ENCODE assay signal across 17 cellular contexts in the genomic region with DNA sequence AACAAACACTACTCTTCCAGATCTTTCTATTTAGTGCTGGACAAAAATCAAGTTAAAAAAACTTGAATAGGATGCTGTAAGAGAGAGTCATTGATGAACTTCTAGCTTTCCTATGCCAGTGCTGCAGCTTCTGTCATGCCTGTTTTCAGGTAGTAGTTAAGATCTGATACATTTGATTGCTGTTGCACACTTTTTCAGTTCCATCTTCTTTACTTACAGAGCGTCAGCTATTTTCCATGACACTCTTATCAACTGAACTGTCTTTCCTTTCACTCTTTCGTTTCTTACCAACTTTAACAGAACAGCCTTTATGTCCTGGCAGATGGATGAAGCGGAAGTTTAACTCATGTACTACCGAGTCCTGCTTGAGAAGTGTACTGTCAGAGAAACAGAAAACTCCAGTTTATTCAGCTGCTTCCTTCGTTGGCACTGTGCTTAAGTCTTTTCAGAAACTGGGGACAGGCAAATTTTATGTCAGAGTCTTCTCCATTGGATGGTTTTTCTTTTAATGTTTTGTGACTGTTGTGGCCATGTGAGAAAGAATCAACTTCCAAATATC.
"Had no signal": no experiment of that assay in that cellular context is flagged by ENCODE, and none has a peak within 500 bp of the region (broad histone marks: within the 10 kb centered on the region; RNA-seq: fewer than 3 reads in every experiment).

No MANE protein-coding gene starts in this region.

- H3K27ac ChIP-seq: brain microvascular endothelial cell, epithelial cell of prostate, gastrocnemius medialis, heart left ventricle, lower lobe of right lung, pancreas, thoracic aorta had no signal

- ATAC-seq: activated CD8-positive, alpha-beta T cell treated with anti-CD3 and anti-CD28 coated beads for 36 hours; gastrocnemius medialis; heart left ventricle; left cardiac atrium; lower lobe of right lung; pancreas; sciatic nerve had no signal

- H3K27ac Mint-ChIP-seq: activated CD8-positive, alpha-beta T cell treated with anti-CD3 and anti-CD28 coated beads for 36 hours; dendritic cell treated with granulocyte-macrophage colony-stimulating factor and Interleukin-4, amounts not matched to agents 40 ng/mL and 50 ng/mL, for 4 days; mesothelial cell of epicardium; WTC11 had no signal

- H3K27me3 Mint-ChIP-seq: activated CD8-positive, alpha-beta T cell treated with anti-CD3 and anti-CD28 coated beads for 36 hours had no signal

- H3K9me3 Mint-ChIP-seq: activated CD8-positive, alpha-beta T cell treated with anti-CD3 and anti-CD28 coated beads for 36 hours; dendritic cell treated with granulocyte-macrophage colony-stimulating factor and Interleukin-4, amounts not matched to agents 40 ng/mL and 50 ng/mL, for 4 days; mesothelial cell of epicardium; WTC11 had no signal

- DNase-seq: activated CD4-positive, alpha-beta T cell treated with anti-CD3 and anti-CD28 coated beads for 48 hours; activated CD8-positive, alpha-beta T cell treated with anti-CD3 and anti-CD28 coated beads for 36 hours; activated naive CD4-positive, alpha-beta T cell treated with Interleukin-2 at 50 U/mL for 16 hours; anterior cingulate cortex; brain microvascular endothelial cell; effector memory CD4-positive, alpha-beta T cell; gastrocnemius medialis; heart left ventricle; left cardiac atrium; lower lobe of right lung; pancreas had no signal

- H3K4me3 ChIP-seq: gastrocnemius medialis, heart left ventricle, lower lobe of right lung, pancreas, thoracic aorta had no signal

- H3K27me3 ChIP-seq: brain microvascular endothelial cell, gastrocnemius medialis, heart left ventricle, pancreas had no signal

- H3K4me1 ChIP-seq: gastrocnemius medialis, heart left ventricle, lower lobe of right lung, pancreas had no signal

- H3K36me3 Mint-ChIP-seq: mesothelial cell of epicardium, WTC11 had no signal

- H3K4me3 Mint-ChIP-seq: activated CD8-positive, alpha-beta T cell treated with anti-CD3 and anti-CD28 coated beads for 36 hours; dendritic cell treated with granulocyte-macrophage colony-stimulating factor and Interleukin-4, amounts not matched to agents 40 ng/mL and 50 ng/mL, for 4 days; mesothelial cell of epicardium; WTC11 had no signal
